In the genomic region with DNA sequence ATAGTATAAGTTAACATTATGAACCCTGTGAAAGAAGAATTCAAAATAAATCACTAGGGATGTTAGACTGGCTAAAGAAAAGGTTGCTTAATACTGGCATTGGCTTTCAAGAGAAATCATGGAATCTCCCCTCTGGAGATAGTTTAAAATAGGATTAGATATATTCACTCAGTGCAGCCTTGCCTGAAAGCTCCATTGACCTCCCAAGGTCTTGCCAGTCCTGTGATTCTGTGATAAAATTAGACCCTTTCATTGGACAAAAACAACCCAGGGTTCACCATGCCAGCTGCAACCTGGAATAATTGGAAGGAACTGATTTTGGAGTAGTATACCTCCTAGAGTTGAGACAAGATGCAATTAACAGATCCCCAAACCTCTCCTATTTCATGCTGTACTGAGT, we compare ENCODE assay signal across 18 cellular contexts.
"Had no signal": no experiment of that assay in that cellular context is flagged by ENCODE, and none has a peak within 500 bp of the region (broad histone marks: within the 10 kb centered on the region; RNA-seq: fewer than 3 reads in every experiment).

No MANE protein-coding gene starts in this region.

- DNase-seq: effector memory CD4-positive, alpha-beta T cell; foreskin keratinocyte; head of caudate nucleus; kidney; left cardiac atrium; left ventricle myocardium inferior; lower lobe of right lung; naive B cell; occipital lobe; pancreas; small intestine; stimulated activated CD4-positive, alpha-beta T cell treated with anti-CD3 and anti-CD28 coated beads, Interleukin-2, amount 100 ng/mL, for 48 hours; stimulated activated naive CD8-positive, alpha-beta T cell treated with anti-CD3 and anti-CD28 coated beads, Interleukin-15, Interleukin-2, amounts not matched to agents 100 U/mL and 50 U/mL, for 24 hours; thyroid gland; upper lobe of left lung; uterus had no signal

- H3K4me1 ChIP-seq: foreskin keratinocyte, left ventricle myocardium inferior, lower lobe of right lung, pancreas, suprapubic skin, thyroid gland, upper lobe of left lung, uterus had no signal

- H3K9me3 ChIP-seq: left ventricle myocardium inferior, lower lobe of right lung, pancreas, suprapubic skin, thyroid gland, upper lobe of left lung, uterus had no signal

- H3K4me3 ChIP-seq: hepatocyte, left ventricle myocardium inferior, lower lobe of right lung, pancreas, suprapubic skin, thyroid gland, upper lobe of left lung, uterus had no signal

- H3K27me3 ChIP-seq: foreskin keratinocyte, hepatocyte, pancreas, suprapubic skin, thyroid gland, upper lobe of left lung, uterus had no signal

- H3K36me3 ChIP-seq: left ventricle myocardium inferior, lower lobe of right lung, pancreas, suprapubic skin, thyroid gland, upper lobe of left lung, uterus had no signal

- H3K27ac ChIP-seq: foreskin keratinocyte, hepatocyte, left ventricle myocardium inferior, lower lobe of right lung, pancreas, suprapubic skin, thyroid gland, upper lobe of left lung, uterus had no signal
